ENCODE assay signal across 34 cellular contexts in genomic region chr12:52659395-52659794, GRCh38. TPM values are rescaled to one million over a fixed set of nuclear protein-coding genes. Genes with fewer than 3 reads are reported as not detected.
"Had no signal": no experiment of that assay in that cellular context is flagged by ENCODE, and none has a peak within 500 bp of the region (broad histone marks: within the 10 kb centered on the region; RNA-seq: fewer than 3 reads in every experiment).

No MANE protein-coding gene starts in this region.

- H3K27me3 ChIP-seq: ascending aorta, ovary, testis had no signal

- H3K36me3 ChIP-seq: ascending aorta, cardiac muscle cell, heart left ventricle, left ventricle myocardium inferior, ovary, sigmoid colon, transverse colon had no signal

- H3K4me3 ChIP-seq: ascending aorta, cardiac muscle cell, heart left ventricle, left ventricle myocardium inferior, ovary, sigmoid colon, testis, transverse colon had no signal

- H3K9me3 Mint-ChIP-seq: activated B cell treated with CpG ODN at 0.5 μM for 24 hours; activated naive CD4-positive, alpha-beta T cell treated with anti-CD3 and anti-CD28 coated beads, Interleukin-2, amount 10 ng/mL, durations not matched to agents 7 days and 5 days; activated naive CD8-positive, alpha-beta T cell treated with anti-CD3 and anti-CD28 coated beads, Interleukin-2, amount 10 ng/mL, durations not matched to agents 7 days and 5 days; brain; effector memory CD8-positive, alpha-beta T cell; nephron progenitor cell; T-cell had no signal

- H3K4me1 Mint-ChIP-seq: activated B cell treated with CpG ODN at 0.5 μM for 24 hours, nephron progenitor cell had no signal

- DNase-seq: activated B cell treated with CpG ODN at 0.5 μM for 24 hours; activated CD8-positive, alpha-beta T cell treated with anti-CD3 and anti-CD28 coated beads, Interleukin-2, amount 10 ng/mL, durations not matched to agents 7 days and 5 days; activated gamma-delta T cell; activated naive CD4-positive, alpha-beta T cell treated with anti-CD3 and anti-CD28 coated beads, Interleukin-2, amount 10 ng/mL, durations not matched to agents 7 days and 5 days; activated naive CD8-positive, alpha-beta T cell treated with anti-CD3 and anti-CD28 coated beads, Interleukin-2, amount 10 ng/mL, durations not matched to agents 7 days and 5 days; cortex of kidney; effector memory CD8-positive, alpha-beta T cell; heart left ventricle; hypothalamus; left ventricle myocardium inferior; nephron progenitor cell; ovary; sigmoid colon; small intestine; stimulated activated CD4-positive, alpha-beta T cell treated with anti-CD3 and anti-CD28 coated beads, Interleukin-1b, Interleukin-23, amount 100 ng/mL, for 48 hours; stimulated activated CD4-positive, alpha-beta T cell treated with anti-CD3 and anti-CD28 coated beads, Interleukin-4, amount 100 ng/mL, for 4 hours; stimulated activated naive CD4-positive, alpha-beta T cell; T-cell; testis; transverse colon had no signal

- H3K27ac ChIP-seq: ascending aorta, cardiac muscle cell, heart left ventricle, left ventricle myocardium inferior, ovary, sigmoid colon, testis, transverse colon had no signal

- H3K27ac Mint-ChIP-seq: activated B cell treated with CpG ODN at 0.5 μM for 24 hours; activated CD8-positive, alpha-beta T cell treated with anti-CD3 and anti-CD28 coated beads, Interleukin-2, amount 10 ng/mL, durations not matched to agents 7 days and 5 days; activated naive CD4-positive, alpha-beta T cell treated with anti-CD3 and anti-CD28 coated beads, Interleukin-2, amount 10 ng/mL, durations not matched to agents 7 days and 5 days; activated naive CD8-positive, alpha-beta T cell treated with anti-CD3 and anti-CD28 coated beads, Interleukin-2, amount 10 ng/mL, durations not matched to agents 7 days and 5 days; nephron progenitor cell; progenitor cell of endocrine pancreas; T-cell had no signal

- ATAC-seq: activated CD8-positive, alpha-beta T cell treated with anti-CD3 and anti-CD28 coated beads, Interleukin-2, amount 10 ng/mL, durations not matched to agents 7 days and 5 days; effector memory CD8-positive, alpha-beta T cell; heart left ventricle; T-cell had no signal

- H3K4me3 Mint-ChIP-seq: activated B cell treated with CpG ODN at 0.5 μM for 24 hours; activated CD8-positive, alpha-beta T cell treated with anti-CD3 and anti-CD28 coated beads, Interleukin-2, amount 10 ng/mL, durations not matched to agents 7 days and 5 days; activated naive CD4-positive, alpha-beta T cell treated with anti-CD3 and anti-CD28 coated beads, Interleukin-2, amount 10 ng/mL, durations not matched to agents 7 days and 5 days; activated naive CD8-positive, alpha-beta T cell treated with anti-CD3 and anti-CD28 coated beads, Interleukin-2, amount 10 ng/mL, durations not matched to agents 7 days and 5 days; brain; effector memory CD8-positive, alpha-beta T cell; nephron progenitor cell; T-cell had no signal

- H3K4me1 ChIP-seq: ascending aorta, sigmoid colon, testis, transverse colon had no signal

- H3K9me3 ChIP-seq: ascending aorta, heart left ventricle, left ventricle myocardium inferior, ovary, sigmoid colon, testis, transverse colon had no signal

- H3K36me3 Mint-ChIP-seq: activated naive CD4-positive, alpha-beta T cell treated with anti-CD3 and anti-CD28 coated beads, Interleukin-2, amount 10 ng/mL, durations not matched to agents 7 days and 5 days; activated naive CD8-positive, alpha-beta T cell treated with anti-CD3 and anti-CD28 coated beads, Interleukin-2, amount 10 ng/mL, durations not matched to agents 7 days and 5 days; brain; T-cell had no signal

RNA-seq across cellular contexts. Expression of gene KRT2, which starts 7.4 kb away (rescaled TPM):
- total RNA-seq: activated B cell treated with CpG ODN at 0.5 μM for 24 hours; activated naive CD8-positive, alpha-beta T cell treated with anti-CD3 and anti-CD28 coated beads, Interleukin-2, amount 10 ng/mL, durations not matched to agents 7 days and 5 days; ascending aorta; cardiac muscle cell; endothelial cell of umbilical vein; fibroblast of lung; fibroblast of villous mesenchyme; heart left ventricle; left ventricle myocardium inferior; lung microvascular endothelial cell; mucosa of gallbladder; ovary; progenitor cell of endocrine pancreas; renal cortical epithelial cell; sigmoid colon; testis; transverse colon; urinary bladder had no signal
- polyA plus RNA-seq: cardiac muscle cell, endothelial cell of umbilical vein, fibroblast of lung, heart left ventricle, ovary, urinary bladder had no signal

RNA-seq across cellular contexts. Expression of gene KRT1, which starts 20.8 kb away (rescaled TPM):
- total RNA-seq: activated B cell treated with CpG ODN at 0.5 μM for 24 hours; activated CD8-positive, alpha-beta T cell treated with anti-CD3 and anti-CD28 coated beads, Interleukin-2, amount 10 ng/mL, durations not matched to agents 7 days and 5 days; activated naive CD8-positive, alpha-beta T cell treated with anti-CD3 and anti-CD28 coated beads, Interleukin-2, amount 10 ng/mL, durations not matched to agents 7 days and 5 days; ascending aorta; cardiac muscle cell; endothelial cell of umbilical vein; fibroblast of lung; fibroblast of villous mesenchyme; left ventricle myocardium inferior; lung microvascular endothelial cell; ovary; progenitor cell of endocrine pancreas; renal cortical epithelial cell; sigmoid colon; testis; transverse colon had no signal
- polyA plus RNA-seq: cardiac muscle cell, endothelial cell of umbilical vein, fibroblast of lung, heart left ventricle, ovary, sigmoid colon, small intestine, urinary bladder had no signal

RNA-seq across cellular contexts. Expression of gene KRT73, which starts 41.0 kb away (rescaled TPM):
- total RNA-seq: activated B cell treated with CpG ODN at 0.5 μM for 24 hours, ascending aorta, cardiac muscle cell, cerebellum, endothelial cell of umbilical vein, fibroblast of lung, fibroblast of villous mesenchyme, heart left ventricle, left ventricle myocardium inferior, lung microvascular endothelial cell, mucosa of gallbladder, ovary, progenitor cell of endocrine pancreas, renal cortical epithelial cell, sigmoid colon, transverse colon had no signal
- polyA plus RNA-seq: cardiac muscle cell, endothelial cell of umbilical vein, esophagus, fibroblast of lung, heart left ventricle, ovary, urinary bladder had no signal

RNA-seq across cellular contexts. Expression of gene KRT77, which starts 43.9 kb away (rescaled TPM):
- total RNA-seq: activated B cell treated with CpG ODN at 0.5 μM for 24 hours; activated CD8-positive, alpha-beta T cell treated with anti-CD3 and anti-CD28 coated beads, Interleukin-2, amount 10 ng/mL, durations not matched to agents 7 days and 5 days; activated naive CD8-positive, alpha-beta T cell treated with anti-CD3 and anti-CD28 coated beads, Interleukin-2, amount 10 ng/mL, durations not matched to agents 7 days and 5 days; ascending aorta; cardiac muscle cell; endothelial cell of umbilical vein; fibroblast of lung; fibroblast of villous mesenchyme; heart left ventricle; left ventricle myocardium inferior; lung microvascular endothelial cell; mucosa of gallbladder; ovary; progenitor cell of endocrine pancreas; renal cortical epithelial cell; sigmoid colon; T-cell; T-helper 2 cell treated with Interferon-gamma antibody and Interleukin-4, amounts not matched to agents 100 ng/mL and 5 ng/mL, for 36 hours; transverse colon; urinary bladder had no signal
- polyA plus RNA-seq: cardiac muscle cell, endothelial cell of umbilical vein, fibroblast of lung, heart left ventricle, ovary, urinary bladder had no signal

RNA-seq across cellular contexts. Expression of gene KRT72, which starts 58.1 kb away (rescaled TPM):
- total RNA-seq: activated B cell treated with CpG ODN at 0.5 μM for 24 hours, ascending aorta, cardiac muscle cell, cerebellum, endothelial cell of umbilical vein, fibroblast of lung, fibroblast of villous mesenchyme, heart left ventricle, left ventricle myocardium inferior, lung microvascular endothelial cell, mucosa of gallbladder, ovary, progenitor cell of endocrine pancreas, renal cortical epithelial cell, sigmoid colon, transverse colon, urinary bladder had no signal
- polyA plus RNA-seq: cardiac muscle cell, endothelial cell of umbilical vein, esophagus, fibroblast of lung, heart left ventricle, ovary, urinary bladder had no signal
